Comparison of ENCODE assay signal across 17 cellular contexts in the genomic region with DNA sequence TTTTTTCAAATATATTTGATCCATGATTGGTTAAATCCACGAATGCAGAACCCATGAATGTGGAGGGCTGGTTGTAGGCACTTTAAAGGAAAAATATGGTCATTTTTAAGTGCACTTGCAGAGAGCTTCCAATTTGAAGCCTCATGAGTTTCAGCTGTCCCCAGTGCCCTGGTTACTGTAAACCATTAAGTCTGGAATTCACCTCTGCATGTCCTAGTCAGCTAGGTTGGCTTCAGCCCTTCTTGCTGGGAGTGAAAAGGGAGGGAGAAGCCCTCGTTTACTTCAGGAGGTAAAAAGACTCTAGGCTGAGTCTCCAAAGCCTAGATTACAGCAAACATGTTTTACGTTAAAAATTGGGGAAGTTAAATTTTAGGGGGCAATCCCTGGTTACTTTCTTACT.
DNase-seq lines count a peak whose midpoint lies in the region; ATAC-seq, FAIRE-seq and TF ChIP-seq lines count a peak whose summit lies in the region.
"Had no signal": no experiment of that assay in that cellular context is flagged by ENCODE, and none has a peak within 500 bp of the region (broad histone marks: within the 10 kb centered on the region; RNA-seq: fewer than 3 reads in every experiment).

No MANE protein-coding gene starts in this region.

- TF ChIP-seq RAD21 in H1 (IDR thresholded peaks at IDR 0.05 in 1 of 2, conservative IDR thresholded peaks at IDR 0.05 in 1 of 2; ENCODE audit: low read depth in 2 of 2, low read length in 2 of 2): no peak

- FAIRE-seq in H1 (lab: Jason Lieb, UNC): peak; percentile 76

- H2BK12ac ChIP-seq in H1 (ENCODE audit: low read depth, low read length): no peak overlapping the region

- no peaks in the 10 kb centered on the region for H4K20me1 ChIP-seq in H1 (replicated peaks in 1 of 2; ENCODE audit: control insufficient read depth in 1 of 2, insufficient read depth in 2 of 2, low read length in 2 of 2)
- no peaks in the 10 kb centered on the region for H4K20me1 ChIP-seq in neural progenitor cell (ENCODE audit: low read depth)

- TF ChIP-seq CTCF in H1 (IDR thresholded peaks at IDR 0.05; ENCODE audit: control extremely low read depth in 1 of 3, insufficient read depth in 1 of 3, low read depth in 1 of 3, low read length in 3 of 3) (no peak), neural progenitor cell (IDR thresholded peaks at IDR 0.05) (no peak), transverse colon (IDR thresholded peaks at IDR 0.05) (no peak), glutamatergic neuron (IDR thresholded peaks at IDR 0.05; ENCODE audit: partially characterized antibody, unreplicated experiment) (no peak)

- no peak overlapping the region for H2BK15ac ChIP-seq in H1 (ENCODE audit: low read length)

- H2AK5ac ChIP-seq in H1 (ENCODE audit: low read depth, low read length): no peak overlapping the region

- peaks cover 0 to 8% (median 4%) of the 10 kb centered on the region in 4 experiments; a peak in 5 of 7 replicates for H3K4me1 ChIP-seq in H1 (replicated peaks in 1 of 4; ENCODE audit: control insufficient read depth in 3 of 4, insufficient read depth in 4 of 4, low read length in 3 of 4)
- H3K4me1 ChIP-seq in right cardiac atrium (ENCODE audit: control insufficient read depth, insufficient read depth, low read length): peaks cover 7% of the 10 kb centered on the region
- H3K4me1 ChIP-seq in neural progenitor cell: peaks cover 27% of the 10 kb centered on the region
- H3K4me1 ChIP-seq in transverse colon: peaks cover 3 to 29% (median 6%) of the 10 kb centered on the region in 4 donors
- H3K4me1 ChIP-seq: SJCRH30 had no signal

- CTCF ChIA-PET in H1 (lab: Charles Lee; ENCODE audit: partially characterized antibody): interaction anchor here (0.5 to 0.6 kb wide), 4 partner anchors 223 to 1336 kb away, joined by 3 to 6 read pairs (median 5); no protein-coding TSS in a partner anchor

- H3K27me3 Mint-ChIP-seq in neural progenitor cell (ENCODE audit: insufficient read depth, low read depth) (no peaks in the 10 kb centered on the region), glutamatergic neuron (ENCODE audit: unreplicated experiment) (no peaks in the 10 kb centered on the region)
- H3K27me3 Mint-ChIP-seq: CD4-positive, CD25-positive, alpha-beta regulatory T cell; IgD-negative memory B cell had no signal

- H3K4me2 ChIP-seq in H1 (ENCODE audit: insufficient read depth in 1 of 2, low read depth in 2 of 2, low read length in 2 of 2): no peak overlapping the region
- no peak overlapping the region for H3K4me2 ChIP-seq in neural progenitor cell

- no peaks in the 10 kb centered on the region for H3F3A ChIP-seq in neural progenitor cell (ENCODE audit: low read depth)

- TF ChIP-seq EP300 in H1 (IDR thresholded peaks at IDR 0.05; ENCODE audit: borderline replicate concordance in 1 of 2, low read depth in 2 of 2, low read length in 2 of 2) (no peak), transverse colon (IDR thresholded peaks at IDR 0.05; ENCODE audit: low read depth) (no peak)

- no peak overlapping the region for H3K27ac Mint-ChIP-seq in neural progenitor cell
- H3K27ac Mint-ChIP-seq in glutamatergic neuron (ENCODE audit: unreplicated experiment): no peak overlapping the region
- H3K27ac Mint-ChIP-seq: CD4-positive, CD25-positive, alpha-beta regulatory T cell; IgD-negative memory B cell had no signal

- no peak overlapping the region for H3K14ac ChIP-seq in H1 (ENCODE audit: insufficient read length)

- no peak overlapping the region for H4K5ac ChIP-seq in H1 (ENCODE audit: insufficient read length, low read depth, low read length)

- POLR2A ChIA-PET in H1 (lab: Charles Lee; ENCODE audit: partially characterized antibody): no interaction called here

- DNase-seq in H1 (ENCODE audit: low read depth in 1 of 2, low spot score in 2 of 2) (no peak), right cardiac atrium (no peak), neural progenitor cell (ENCODE audit: low spot score) (peak; percentile 17), transverse colon (no peak), glutamatergic neuron (no peak), NCI-H510A treated with DMSO at 0.1 percent for 48 hours (lab: John Stamatoyannopoulos, UW) (no peak)
- DNase-seq: CD4-positive, CD25-positive, alpha-beta regulatory T cell; Kasumi-1; NCI-H2029; NCI-H2171; NCI-H446; NCI-H748 treated with DMSO at 0.1 percent for 48 hours; RPMI8226; SJCRH30 had no signal

- H4K8ac ChIP-seq in H1 (ENCODE audit: extremely low read depth, insufficient read depth, low read length): no peak overlapping the region

- intact Hi-C loops in right cardiac atrium (cut with DNase I): no loop called here
- intact Hi-C loops in transverse colon (cut with DNase I; ENCODE audit: low total_unique reads): no loop called here

- H3K18ac ChIP-seq in H1 (ENCODE audit: extremely low read depth, low read length): no peak overlapping the region

- H3K27me3 ChIP-seq in H1 (replicated peaks in 1 of 4; ENCODE audit: control insufficient read depth in 3 of 4, extremely low read depth in 1 of 4, insufficient read depth in 3 of 4, low read length in 3 of 4): no peaks in the 10 kb centered on the region
- no peaks in the 10 kb centered on the region for H3K27me3 ChIP-seq in right cardiac atrium (ENCODE audit: control insufficient read depth, insufficient read depth)
- no peaks in the 10 kb centered on the region for H3K27me3 ChIP-seq in neural progenitor cell
- H3K27me3 ChIP-seq in transverse colon: no peaks in the 10 kb centered on the region
- H3K27me3 ChIP-seq: SJCRH30 had no signal

- no peak overlapping the region for H2AFZ ChIP-seq in H1 (ENCODE audit: low read length)
- H2AFZ ChIP-seq in neural progenitor cell (replicated peaks): no peak overlapping the region

- H3K9me3 ChIP-seq in H1 (ENCODE audit: insufficient read depth in 2 of 2, low read depth in 1 of 2, low read length in 1 of 2) (no peaks in the 10 kb centered on the region), right cardiac atrium (ENCODE audit: control insufficient read depth, low read length) (no peaks in the 10 kb centered on the region), neural progenitor cell (ENCODE audit: low read depth) (no peaks in the 10 kb centered on the region), transverse colon (no peaks in the 10 kb centered on the region)
- H3K9me3 ChIP-seq: SJCRH30 had no signal

- H3K79me2 ChIP-seq in H1 (ENCODE audit: control insufficient read depth in 1 of 2, insufficient read depth in 2 of 2, low read length in 2 of 2) (no peaks in the 10 kb centered on the region), neural progenitor cell (ENCODE audit: low read depth) (no peaks in the 10 kb centered on the region)

- 78% methylated on average over 3 of the region's 3 CpGs; no CpG with 5 or more reads in 1 of the 2 experiments for WGBS in H1 (ENCODE audit: extremely low coverage in 1 of 2, insufficient coverage in 1 of 2, insufficient read length in 1 of 2, insufficient replicate concordance in 2 of 2, low coverage in 1 of 2, low lambda C conversion rate in 2 of 2, missing lambda C conversion rate in 1 of 2), 2 experiments
- 56% methylated on average over 3 of the region's 3 CpGs for WGBS in right cardiac atrium
- WGBS in transverse colon (ENCODE audit: low coverage in 1 of 2), 2 donors: 57 to 64% methylated on average over 1 to 3 of the region's 3 CpGs

- no peak overlapping the region for H2BK5ac ChIP-seq in H1 (ENCODE audit: low read depth, low read length)

- in situ Hi-C loops in transverse colon (cut with MboI; ENCODE audit: low pct_ligation_motif_present in 1 of 4, low pct_unique_long_range_greater_than_20kb in 1 of 4, low sequenced_read_pairs in 3 of 4): no loop called here

- no peak overlapping the region for H3K9ac ChIP-seq in H1 (replicated peaks in 1 of 4; ENCODE audit: extremely low read depth in 1 of 4, low read depth in 3 of 4, low read length in 3 of 4)
- no peak overlapping the region for H3K9ac ChIP-seq in neural progenitor cell

- H3K36me3 ChIP-seq in H1 (ENCODE audit: control insufficient read depth in 2 of 4, insufficient read depth in 4 of 4, low read length in 3 of 4): no peaks in the 10 kb centered on the region
- no peaks in the 10 kb centered on the region for H3K36me3 ChIP-seq in neural progenitor cell
- no peaks in the 10 kb centered on the region for H3K36me3 ChIP-seq in transverse colon
- H3K36me3 ChIP-seq: SJCRH30 had no signal

- H3K4me1 Mint-ChIP-seq in neural progenitor cell (peaks cover 8% of the 10 kb centered on the region), glutamatergic neuron (ENCODE audit: low read depth, unreplicated experiment) (no peaks in the 10 kb centered on the region)
- H3K4me1 Mint-ChIP-seq: CD4-positive, CD25-positive, alpha-beta regulatory T cell; IgD-negative memory B cell had no signal

- TF ChIP-seq POLR2A in H1 (IDR thresholded peaks at IDR 0.05; ENCODE audit: control extremely low read depth in 1 of 2, low read depth in 2 of 2, low read length in 2 of 2) (no peak), transverse colon (IDR thresholded peaks at IDR 0.05) (no peak)

- H3K4ac ChIP-seq in H1 (replicated peaks; ENCODE audit: insufficient read length, low read depth, low read length): no peak overlapping the region

- H3K36me3 Mint-ChIP-seq in neural progenitor cell: no peaks in the 10 kb centered on the region
- H3K36me3 Mint-ChIP-seq in glutamatergic neuron (ENCODE audit: unreplicated experiment): no peaks in the 10 kb centered on the region
- H3K36me3 Mint-ChIP-seq: CD4-positive, CD25-positive, alpha-beta regulatory T cell; IgD-negative memory B cell had no signal

- peak; percentile 45 to 64 for ATAC-seq in right cardiac atrium
- ATAC-seq in GM21737 (IDR thresholded peaks at IDR 0.05; ENCODE audit: unreplicated experiment): no peak
- ATAC-seq: HCT116 had no signal

- H3K79me1 ChIP-seq in H1 (ENCODE audit: low read depth, low read length): no peaks in the 10 kb centered on the region

- H2BK120ac ChIP-seq in H1 (replicated peaks; ENCODE audit: low read depth, low read length): no peak overlapping the region

- H3K4me3 ChIP-seq in H1 (ENCODE audit: extremely low read depth in 1 of 4, insufficient read depth in 2 of 4, low read depth in 3 of 4, low read length in 4 of 4): no peak overlapping the region
- no peak overlapping the region for H3K4me3 ChIP-seq in right cardiac atrium (ENCODE audit: low read length)
- H3K4me3 ChIP-seq in neural progenitor cell: no peak overlapping the region
- no peak overlapping the region for H3K4me3 ChIP-seq in transverse colon
- H3K4me3 ChIP-seq: SJCRH30 had no signal

- H3K23ac ChIP-seq in H1 (ENCODE audit: insufficient read length): no peak overlapping the region

- no peak overlapping the region for H3K56ac ChIP-seq in H1 (replicated peaks; ENCODE audit: insufficient read length, low read depth, low read length)

- H3K23me2 ChIP-seq in H1 (ENCODE audit: low read depth, low read length): no peaks in the 10 kb centered on the region

- H3K27ac ChIP-seq in H1 (ENCODE audit: low read depth, low read length) (no peak overlapping the region), right cardiac atrium (ENCODE audit: low read length) (no peak overlapping the region), neural progenitor cell (no peak overlapping the region), transverse colon (peak overlapping the region; percentile 10 to 67 (median 46))
- H3K27ac ChIP-seq: SJCRH30 had no signal

- H3K4me3 Mint-ChIP-seq in neural progenitor cell (no peak overlapping the region), glutamatergic neuron (ENCODE audit: unreplicated experiment) (no peak overlapping the region)
- H3K4me3 Mint-ChIP-seq: CD4-positive, CD25-positive, alpha-beta regulatory T cell; IgD-negative memory B cell had no signal

- no peak overlapping the region for H4K91ac ChIP-seq in H1 (replicated peaks; ENCODE audit: insufficient read length, low read length)

- H3K9me3 Mint-ChIP-seq in neural progenitor cell (no peaks in the 10 kb centered on the region), glutamatergic neuron (ENCODE audit: unreplicated experiment) (no peaks in the 10 kb centered on the region)
- H3K9me3 Mint-ChIP-seq: IgD-negative memory B cell had no signal

- H2BK20ac ChIP-seq in H1 (ENCODE audit: low read length): no peak overlapping the region

Comparison
In these comparisons a context has a peak if more than half of its experiments do, and no peak if none do; other contexts are left out.
1. H3K27ac ChIP-seq: peak in transverse colon (4 of 4); none in H1 (single experiment), right cardiac atrium (single experiment) and neural progenitor cell (single experiment).